ENCODE assay signal across 33 cellular contexts in the genomic region with DNA sequence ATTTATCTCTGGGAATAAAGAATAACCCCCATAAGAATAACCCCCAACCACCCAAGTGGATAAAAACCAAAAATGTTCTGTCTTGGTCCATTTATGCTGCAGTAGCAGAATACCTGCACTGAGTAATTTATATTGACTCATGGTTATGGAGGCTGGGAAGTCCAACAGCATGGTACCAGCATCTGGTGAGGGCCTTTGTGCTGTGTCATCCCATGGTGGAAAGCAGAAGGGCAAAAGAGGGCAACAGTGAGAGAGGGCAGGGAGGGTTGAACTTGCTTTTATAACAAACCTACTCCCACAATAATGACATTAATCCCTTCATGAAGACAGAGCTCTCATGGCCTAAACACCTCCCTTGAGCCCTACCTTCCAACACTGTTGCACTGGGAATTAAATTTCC.
"Had no signal": no experiment of that assay in that cellular context is flagged by ENCODE, and none has a peak within 500 bp of the region (broad histone marks: within the 10 kb centered on the region; RNA-seq: fewer than 3 reads in every experiment).

No MANE protein-coding gene starts in this region.

- H3K36me3 ChIP-seq: ascending aorta, cardiac muscle cell had no signal

- H3K9me3 ChIP-seq: ascending aorta had no signal

- H3K27ac Mint-ChIP-seq: activated B cell treated with CpG ODN at 0.5 μM for 24 hours; activated CD4-positive, alpha-beta memory T cell treated with anti-CD3 and anti-CD28 coated beads, Interleukin-2, amount 10 ng/mL, durations not matched to agents 7 days and 5 days; activated CD4-positive, alpha-beta T cell treated with anti-CD3 and anti-CD28 coated beads, Interleukin-2, amount 10 ng/mL, durations not matched to agents 24 days and 14 days; activated CD8-positive, alpha-beta T cell treated with anti-CD3 and anti-CD28 coated beads, Interleukin-2, amount 10 ng/mL, durations not matched to agents 7 days and 5 days; activated naive CD4-positive, alpha-beta T cell treated with anti-CD3 and anti-CD28 coated beads, Interleukin-2, amount 10 ng/mL, durations not matched to agents 7 days and 5 days; activated naive CD4-positive, alpha-beta T cell treated with anti-CD3 and anti-CD28 coated beads, Interleukin-2, amount 50 U/mL, for 24 hours; activated naive CD8-positive, alpha-beta T cell; activated naive CD8-positive, alpha-beta T cell treated with anti-CD3 and anti-CD28 coated beads, Interleukin-2, amount 10 ng/mL, durations not matched to agents 7 days and 5 days; activated naive CD8-positive, alpha-beta T cell treated with anti-CD3 and anti-CD28 coated beads, Interleukin-2, amount 50 U/mL, for 24 hours; activated T-cell treated with anti-CD3 and anti-CD28 coated beads, Interleukin-2, amount 50 U/mL, for 24 hours; activated T-helper 2 cell treated with anti-CD3 and anti-CD28 coated beads, Interferon-gamma antibody, Interleukin-2, Interleukin-4, amounts not matched to agents 10 μg/mL and 5 μg/mL and 100 μg/mL, durations not matched to agents 14 hours and 24 hours and 36 hours; brain; T-helper 1 cell treated with Interleukin-12 subunit alpha and Interleukin-12 subunit beta and Interleukin-4 antibody, amounts not matched to agents 30 μg/mL and 1 μg/mL, for 36 hours; T-helper 2 cell treated with Interferon-gamma antibody and Interleukin-4, amounts not matched to agents 5 μg/mL and 100 μg/mL, for 36 hours had no signal

- H3K36me3 Mint-ChIP-seq: activated naive CD4-positive, alpha-beta T cell treated with anti-CD3 and anti-CD28 coated beads, Interleukin-2, amount 10 ng/mL, durations not matched to agents 7 days and 5 days; activated naive CD4-positive, alpha-beta T cell treated with anti-CD3 and anti-CD28 coated beads, Interleukin-2, amount 50 U/mL, for 24 hours; activated naive CD8-positive, alpha-beta T cell; activated naive CD8-positive, alpha-beta T cell treated with anti-CD3 and anti-CD28 coated beads, Interleukin-2, amount 10 ng/mL, durations not matched to agents 7 days and 5 days; brain had no signal

- H3K27me3 ChIP-seq: ascending aorta, cardiac muscle cell had no signal

- H3K4me3 ChIP-seq: ascending aorta, cardiac muscle cell had no signal

- H3K4me1 Mint-ChIP-seq: activated B cell treated with CpG ODN at 0.5 μM for 24 hours; activated CD4-positive, alpha-beta memory T cell treated with anti-CD3 and anti-CD28 coated beads, Interleukin-2, amount 10 ng/mL, durations not matched to agents 7 days and 5 days; activated CD4-positive, alpha-beta T cell treated with anti-CD3 and anti-CD28 coated beads, Interleukin-2, amount 10 ng/mL, durations not matched to agents 24 days and 14 days; activated naive CD4-positive, alpha-beta T cell treated with anti-CD3 and anti-CD28 coated beads, Interleukin-2, amount 10 ng/mL, durations not matched to agents 7 days and 5 days; activated naive CD4-positive, alpha-beta T cell treated with anti-CD3 and anti-CD28 coated beads, Interleukin-2, amount 50 U/mL, for 24 hours; activated naive CD8-positive, alpha-beta T cell treated with anti-CD3 and anti-CD28 coated beads, Interleukin-2, amount 50 U/mL, for 24 hours; brain had no signal

- H3K4me1 ChIP-seq: ascending aorta had no signal

- DNase-seq: activated B cell treated with CpG ODN at 0.5 μM for 24 hours; activated CD4-positive, alpha-beta memory T cell treated with anti-CD3 and anti-CD28 coated beads, Interleukin-2, amount 10 ng/mL, durations not matched to agents 7 days and 5 days; activated CD4-positive, alpha-beta T cell treated with anti-CD3 and anti-CD28 coated beads for 4 hours; activated CD4-positive, alpha-beta T cell treated with anti-CD3 and anti-CD28 coated beads, Interleukin-2, amount 10 ng/mL, durations not matched to agents 24 days and 14 days; activated CD4-positive, alpha-beta T cell treated with anti-CD3 and anti-CD28 coated beads, Interleukin-2, amount 50 U/mL, for 1 hour; activated CD4-positive, alpha-beta T cell treated with anti-CD3 and anti-CD28 coated beads, Interleukin-2, amount 50 U/mL, for 4 hours; activated CD4-positive, CD25-positive, alpha-beta regulatory T cell treated with anti-CD3 and anti-CD28 coated beads, Interleukin-2, amount 50 U/mL, for 72 hours; activated CD8-positive, alpha-beta memory T cell treated with anti-CD3 and anti-CD28 coated beads, Interleukin-2, amount 50 U/mL, for 4 hours; activated CD8-positive, alpha-beta T cell treated with anti-CD3 and anti-CD28 coated beads, Interleukin-2, amount 10 ng/mL, durations not matched to agents 7 days and 5 days; activated effector memory CD4-positive, alpha-beta T cell treated with Interleukin-2 at 50 U/mL for 16 hours; activated gamma-delta T cell; activated naive CD4-positive, alpha-beta T cell treated with anti-CD3 and anti-CD28 coated beads, Interleukin-2, amount 10 ng/mL, durations not matched to agents 7 days and 5 days; activated naive CD4-positive, alpha-beta T cell treated with Interleukin-2 at 50 U/mL for 16 hours; activated naive CD8-positive, alpha-beta T cell treated with anti-CD3 and anti-CD28 coated beads, Interleukin-2, amount 10 ng/mL, durations not matched to agents 7 days and 5 days; activated naive CD8-positive, alpha-beta T cell treated with anti-CD3 and anti-CD28 coated beads, Interleukin-2, amount 50 U/mL, for 24 hours; activated T-cell treated with anti-CD3 and anti-CD28 coated beads, Interleukin-2, amount 50 U/mL, for 24 hours; activated T-cell treated with anti-CD3 and anti-CD28 coated beads, Interleukin-2, amount 50 U/mL, for 48 hours; amygdala; anterior cingulate cortex; central memory CD4-positive, alpha-beta T cell; SW 1271; T-helper 1 cell; T-helper 2 cell; T-helper 9 cell had no signal

- H3K4me3 Mint-ChIP-seq: activated B cell treated with CpG ODN at 0.5 μM for 24 hours; activated CD4-positive, alpha-beta memory T cell treated with anti-CD3 and anti-CD28 coated beads, Interleukin-2, amount 10 ng/mL, durations not matched to agents 7 days and 5 days; activated CD4-positive, alpha-beta T cell treated with anti-CD3 and anti-CD28 coated beads, Interleukin-2, amount 10 ng/mL, durations not matched to agents 24 days and 14 days; activated CD8-positive, alpha-beta T cell treated with anti-CD3 and anti-CD28 coated beads, Interleukin-2, amount 10 ng/mL, durations not matched to agents 7 days and 5 days; activated naive CD4-positive, alpha-beta T cell treated with anti-CD3 and anti-CD28 coated beads, Interleukin-2, amount 10 ng/mL, durations not matched to agents 7 days and 5 days; activated naive CD4-positive, alpha-beta T cell treated with anti-CD3 and anti-CD28 coated beads, Interleukin-2, amount 50 U/mL, for 24 hours; activated naive CD8-positive, alpha-beta T cell; activated naive CD8-positive, alpha-beta T cell treated with anti-CD3 and anti-CD28 coated beads, Interleukin-2, amount 10 ng/mL, durations not matched to agents 7 days and 5 days; activated naive CD8-positive, alpha-beta T cell treated with anti-CD3 and anti-CD28 coated beads, Interleukin-2, amount 50 U/mL, for 24 hours; activated T-cell treated with anti-CD3 and anti-CD28 coated beads, Interleukin-2, amount 50 U/mL, for 24 hours; brain; T-helper 1 cell treated with Interleukin-12 subunit alpha and Interleukin-12 subunit beta and Interleukin-4 antibody, amounts not matched to agents 30 μg/mL and 1 μg/mL, for 36 hours; T-helper 2 cell treated with Interferon-gamma antibody and Interleukin-4, amounts not matched to agents 5 μg/mL and 100 μg/mL, for 36 hours had no signal

- H3K9me3 Mint-ChIP-seq: activated CD4-positive, alpha-beta memory T cell treated with anti-CD3 and anti-CD28 coated beads, Interleukin-2, amount 10 ng/mL, durations not matched to agents 7 days and 5 days; activated CD4-positive, alpha-beta T cell treated with anti-CD3 and anti-CD28 coated beads, Interleukin-2, amount 10 ng/mL, durations not matched to agents 24 days and 14 days; activated naive CD4-positive, alpha-beta T cell treated with anti-CD3 and anti-CD28 coated beads, Interleukin-2, amount 10 ng/mL, durations not matched to agents 7 days and 5 days; activated naive CD4-positive, alpha-beta T cell treated with anti-CD3 and anti-CD28 coated beads, Interleukin-2, amount 50 U/mL, for 24 hours; activated naive CD8-positive, alpha-beta T cell treated with anti-CD3 and anti-CD28 coated beads, Interleukin-2, amount 10 ng/mL, durations not matched to agents 7 days and 5 days; activated naive CD8-positive, alpha-beta T cell treated with anti-CD3 and anti-CD28 coated beads, Interleukin-2, amount 50 U/mL, for 24 hours; activated T-cell treated with anti-CD3 and anti-CD28 coated beads, Interleukin-2, amount 50 U/mL, for 24 hours; activated T-helper 2 cell treated with anti-CD3 and anti-CD28 coated beads, Interferon-gamma antibody, Interleukin-2, Interleukin-4, amounts not matched to agents 10 μg/mL and 5 μg/mL and 100 μg/mL, durations not matched to agents 14 hours and 24 hours and 36 hours; T-helper 1 cell treated with Interleukin-12 subunit alpha and Interleukin-12 subunit beta and Interleukin-4 antibody, amounts not matched to agents 30 μg/mL and 1 μg/mL, for 36 hours; T-helper 2 cell treated with Interferon-gamma antibody and Interleukin-4, amounts not matched to agents 5 μg/mL and 100 μg/mL, for 36 hours had no signal

- H3K27ac ChIP-seq: ascending aorta, cardiac muscle cell, VCaP had no signal

- ATAC-seq: activated CD8-positive, alpha-beta T cell treated with anti-CD3 and anti-CD28 coated beads, Interleukin-2, amount 10 ng/mL, durations not matched to agents 7 days and 5 days; activated naive CD8-positive, alpha-beta T cell treated with anti-CD3 and anti-CD28 coated beads, Interleukin-2, amount 50 U/mL, for 24 hours had no signal
